Comparison of ENCODE assay signal across 1 cellular context in genomic region chr10:113226404-113226803, GRCh38.
TF ChIP-seq lines count a peak whose summit lies in the region.

No MANE protein-coding gene starts in this region.

TF ChIP-seq in GM23338, 12 proteins besides CTCF, POLR2A, EP300 and RAD21 (continued from another document):
- TF ChIP-seq ZNF462 (CRISPR knock-in tag; IDR thresholded peaks at IDR 0.05) (no peak), ZNF114 (CRISPR knock-in tag; IDR thresholded peaks at IDR 0.05) (no peak), STAT1 (IDR thresholded peaks at IDR 0.05; ENCODE audit: unreplicated experiment) (no peak), POLR2AphosphoS5 (IDR thresholded peaks at IDR 0.05; ENCODE audit: low read depth) (no peak)
TF ChIP-seq in GM23338: peak in this region for 0.
